13 cellular contexts compared by ENCODE assay signal in genomic region chr3:61847784-61848462, GRCh38.
DNase-seq lines count a peak whose midpoint lies in the region; ATAC-seq and TF ChIP-seq lines count a peak whose summit lies in the region.
"Had no signal": no experiment of that assay in that cellular context is flagged by ENCODE, and none has a peak within 500 bp of the region (broad histone marks: within the 10 kb centered on the region; RNA-seq: fewer than 3 reads in every experiment).

No MANE protein-coding gene starts in this region.

- no peaks in the 10 kb centered on the region for H3K9me3 ChIP-seq in BLaER1 treated with 17β-estradiol and CSF1 and Interleukin-3, amounts not matched to agents 10 nM and 100 nM (replicated peaks in 1 of 11)
- H3K9me3 ChIP-seq in ovary = no peaks in the 10 kb centered on the region

- WGBS in ovary, 3 donors = 9 to 25% (median 24%) methylated on average over 7 of the region's 7 CpGs

- no peak for TF ChIP-seq POLR2A in ovary (IDR thresholded peaks at IDR 0.05)

- H3K4me3 ChIP-seq in BLaER1 treated with 17β-estradiol and CSF1 and Interleukin-3, amounts not matched to agents 10 nM and 100 nM = no peak overlapping the region
- no peak overlapping the region for H3K4me3 ChIP-seq in ovary

- peak; percentile 91 for ATAC-seq in left ventricle myocardium superior
- no peak for ATAC-seq in GM21825 (IDR thresholded peaks at IDR 0.05; ENCODE audit: unreplicated experiment)
- ATAC-seq in HG02970 (IDR thresholded peaks at IDR 0.05; ENCODE audit: low FRiP score, unreplicated experiment) = no peak
- ATAC-seq: naive thymus-derived CD8-positive, alpha-beta T cell; PC-3 had no signal

- no peak overlapping the region for H3K9ac ChIP-seq in BLaER1 treated with 17β-estradiol and CSF1 and Interleukin-3, amounts not matched to agents 10 nM and 100 nM

- DNase-seq in astrocyte of the hippocampus (ENCODE audit: low read depth, low spot score) (peak; percentile 73), left ventricle myocardium superior (peak; percentile 73), ovary (peak; percentile 56 to 81 (median 69)), NCI-H1694 (lab: John Stamatoyannopoulos, UW) (no peak), GM19238 (ENCODE audit: insufficient read length, low spot score) (no peak)
- DNase-seq: activated CD4-positive, alpha-beta memory T cell treated with anti-CD3 and anti-CD28 coated beads for 36 hours; cortex of kidney; naive thymus-derived CD8-positive, alpha-beta T cell; PC-3; stimulated activated CD8-positive, alpha-beta memory T cell treated with anti-CD3 and anti-CD28 coated beads, Interleukin-4, amount 100 ng/mL, for 48 hours had no signal

- peak overlapping the region in 9 of 11 experiments; percentile 19 to 68 (median 56); a peak in 14 of 22 replicates for H3K4me2 ChIP-seq in BLaER1 treated with 17β-estradiol and CSF1 and Interleukin-3, amounts not matched to agents 10 nM and 100 nM

- peaks cover 15 to 27% (median 18%) of the 10 kb centered on the region in 10 experiments for H3K4me1 ChIP-seq in BLaER1 treated with 17β-estradiol and CSF1 and Interleukin-3, amounts not matched to agents 10 nM and 100 nM
- peaks cover 9% of the 10 kb centered on the region for H3K4me1 ChIP-seq in ovary (ENCODE audit: insufficient read depth)

- intact Hi-C loops in left ventricle myocardium superior (cut with micrococcal nuclease) = no loop called here
- intact Hi-C loops in ovary (cut with DNase I) = loop anchor here in 1 of 4 donors (2.0 kb wide), 1 partner anchor 287 kb away; the partner anchor contains the start of gene PTPRG

- H3K36me3 ChIP-seq in BLaER1 treated with 17β-estradiol and CSF1 and Interleukin-3, amounts not matched to agents 10 nM and 100 nM = no peaks in the 10 kb centered on the region
- H3K36me3 ChIP-seq in ovary = no peaks in the 10 kb centered on the region

- no peaks in the 10 kb centered on the region for H3K27me3 ChIP-seq in BLaER1 treated with 17β-estradiol and CSF1 and Interleukin-3, amounts not matched to agents 10 nM and 100 nM
- H3K27me3 ChIP-seq in ovary = no peaks in the 10 kb centered on the region

- TF ChIP-seq CTCF in ovary (IDR thresholded peaks at IDR 0.05) = no peak

- peaks cover 0 to 24% (median 6%) of the 10 kb centered on the region in 11 experiments; a peak in 8 of 22 replicates for H4K20me1 ChIP-seq in BLaER1 treated with 17β-estradiol and CSF1 and Interleukin-3, amounts not matched to agents 10 nM and 100 nM

- TF ChIP-seq EP300 in ovary (IDR thresholded peaks at IDR 0.05) = no peak

- no peak overlapping the region for H3K27ac ChIP-seq in BLaER1 treated with 17β-estradiol and CSF1 and Interleukin-3, amounts not matched to agents 10 nM and 100 nM
- H3K27ac ChIP-seq in ovary = peak overlapping the region in 1 of 2 donors; percentile 46

Comparison
In these comparisons a context has a peak if more than half of its experiments do, and no peak if none do; other contexts are left out.
1. DNase-seq: peak in astrocyte of the hippocampus (single experiment), left ventricle myocardium superior (single experiment) and ovary (5 of 5); none in NCI-H1694 (single experiment) and GM19238 (single experiment).